In genomic region chr3:193890036-193890897, GRCh38 we compare ENCODE assay signal across 23 cellular contexts.
DNase-seq lines count a peak whose midpoint lies in the region; ATAC-seq and TF ChIP-seq lines count a peak whose summit lies in the region.
"Had no signal": no experiment of that assay in that cellular context is flagged by ENCODE, and none has a peak within 500 bp of the region (broad histone marks: within the 10 kb centered on the region; RNA-seq: fewer than 3 reads in every experiment).

No MANE protein-coding gene starts in this region.

- H3K4me2 ChIP-seq in GM23338 = no peak overlapping the region

- no peaks in the 10 kb centered on the region for H3K9me2 ChIP-seq in GM23338 (ENCODE audit: insufficient read depth)

- no peak overlapping the region for H3K4me3 Mint-ChIP-seq in GM23338
- no peak overlapping the region for H3K4me3 Mint-ChIP-seq in stimulated activated naive CD8-positive, alpha-beta T cell treated with anti-CD3 and anti-CD28 coated beads, Interleukin-15, amount 100 ng/mL, for 72 hours
- H3K4me3 Mint-ChIP-seq: CD8-positive, alpha-beta T cell; H9; HFFc6 had no signal

- H3K4me1 ChIP-seq in GM23338 (ENCODE audit: insufficient read depth) = no peaks in the 10 kb centered on the region
- no peaks in the 10 kb centered on the region for H3K4me1 ChIP-seq in colonic mucosa
- H3K4me1 ChIP-seq: SJSA1 had no signal

- H3K27ac ChIP-seq in GM23338 (ENCODE audit: low read depth) (no peak overlapping the region), colonic mucosa (peak overlapping the region; percentile 51)
- H3K27ac ChIP-seq: SJSA1 had no signal

- no peaks in the 10 kb centered on the region for H4K20me1 ChIP-seq in GM23338 (replicated peaks; ENCODE audit: insufficient read depth)

- no peaks in the 10 kb centered on the region for H3F3A ChIP-seq in GM23338 (replicated peaks; ENCODE audit: low read depth)

- H3K9me3 Mint-ChIP-seq in GM23338 = peaks cover 8% of the 10 kb centered on the region; the same call in 1 of the 3 replicates
- no peaks in the 10 kb centered on the region for H3K9me3 Mint-ChIP-seq in stimulated activated naive CD8-positive, alpha-beta T cell treated with anti-CD3 and anti-CD28 coated beads, Interleukin-15, amount 100 ng/mL, for 72 hours
- H3K9me3 Mint-ChIP-seq: CD8-positive, alpha-beta T cell; HFFc6 had no signal

- no peaks in the 10 kb centered on the region for H3K9me3 ChIP-seq in colonic mucosa
- H3K9me3 ChIP-seq: SJSA1 had no signal

- TF ChIP-seq CTCF in GM23338 (conservative IDR thresholded peaks at IDR 0.05; ENCODE audit: low read depth in 2 of 2) (no peak), colonic mucosa (IDR thresholded peaks at IDR 0.05) (no peak)

- H3K79me2 ChIP-seq in GM23338 (replicated peaks; ENCODE audit: insufficient read depth) = no peaks in the 10 kb centered on the region

- peaks cover 2% of the 10 kb centered on the region; the same call in 1 of the 3 replicates for H3K36me3 Mint-ChIP-seq in GM23338 (ENCODE audit: low read depth)
- H3K36me3 Mint-ChIP-seq: CD8-positive, alpha-beta T cell had no signal

- no peak overlapping the region for H3K9ac ChIP-seq in colonic mucosa (ENCODE audit: low read depth in 2 of 2, low read length in 2 of 2)

- H3K4me1 Mint-ChIP-seq in GM23338 = peaks cover 8% of the 10 kb centered on the region; the same call in 2 of the 3 replicates
- H3K4me1 Mint-ChIP-seq in stimulated activated naive CD8-positive, alpha-beta T cell treated with anti-CD3 and anti-CD28 coated beads, Interleukin-15, amount 100 ng/mL, for 72 hours = no peaks in the 10 kb centered on the region

- DNase-seq in GM23338 (ENCODE audit: low spot score) (peak; percentile 36), colonic mucosa (peak; percentile 65), left colon (peak; percentile 52 to 68), renal cortical epithelial cell (ENCODE audit: low read depth) (peak; percentile 40), posterior cingulate gyrus (no peak)
- no peak for DNase-seq in stimulated activated naive CD8-positive, alpha-beta T cell treated with anti-CD3 and anti-CD28 coated beads, Interleukin-15, amount 100 ng/mL, for 72 hours
- DNase-seq: 8988T; C1 segment of cervical spinal cord; Calu3; CD8-positive, alpha-beta T cell; DMS153; H9; HFFc6; Kasumi-1; NCI-H1694 treated with DMSO at 0.1 percent for 48 hours; NCI-H2081 treated with DMSO at 0.1 percent for 48 hours; NCI-H2171 treated with DMSO at 0.1 percent for 48 hours; NCI-H524 treated with DMSO at 0.1 percent for 48 hours; OCI-M1 had no signal

- H2AFZ ChIP-seq in GM23338 = no peak overlapping the region

- H3K27ac Mint-ChIP-seq in GM23338 = no peak overlapping the region
- H3K27ac Mint-ChIP-seq in stimulated activated naive CD8-positive, alpha-beta T cell treated with anti-CD3 and anti-CD28 coated beads, Interleukin-15, amount 100 ng/mL, for 72 hours = no peak overlapping the region
- H3K27ac Mint-ChIP-seq: CD8-positive, alpha-beta T cell; H9; HFFc6 had no signal

- H3K36me3 ChIP-seq in GM23338 (ENCODE audit: insufficient read depth) (no peaks in the 10 kb centered on the region), colonic mucosa (no peaks in the 10 kb centered on the region)
- H3K36me3 ChIP-seq: SJSA1 had no signal

- H3K4me3 ChIP-seq in GM23338 = no peak overlapping the region
- no peak overlapping the region for H3K4me3 ChIP-seq in colonic mucosa
- H3K4me3 ChIP-seq: SJSA1 had no signal

- intact Hi-C loops in colonic mucosa (cut with DNase I) (no loop called here), left colon (cut with DNase I, micrococcal nuclease) (no loop called here), posterior cingulate gyrus (cut with DNase I) (no loop called here)

- H3K27me3 ChIP-seq in GM23338 (ENCODE audit: insufficient read depth) = no peaks in the 10 kb centered on the region
- H3K27me3 ChIP-seq in colonic mucosa = no peaks in the 10 kb centered on the region
- H3K27me3 ChIP-seq: SJSA1 had no signal

- ATAC-seq in GM23338 = peak; percentile 74
- peak; percentile 78 for ATAC-seq in left colon
- ATAC-seq in stimulated activated naive CD8-positive, alpha-beta T cell treated with anti-CD3 and anti-CD28 coated beads, Interleukin-15, amount 100 ng/mL, for 72 hours = no peak
- ATAC-seq in HG03095 (IDR thresholded peaks at IDR 0.05; ENCODE audit: unreplicated experiment) = no peak
- ATAC-seq in HG03460 (IDR thresholded peaks at IDR 0.05; ENCODE audit: unreplicated experiment) = no peak
- ATAC-seq: CD8-positive, alpha-beta T cell; Right ventricle myocardium inferior had no signal

- peaks cover 3% of the 10 kb centered on the region for H3K27me3 Mint-ChIP-seq in GM23338 (ENCODE audit: insufficient read depth, low read depth, poor library complexity)
- no peaks in the 10 kb centered on the region for H3K27me3 Mint-ChIP-seq in stimulated activated naive CD8-positive, alpha-beta T cell treated with anti-CD3 and anti-CD28 coated beads, Interleukin-15, amount 100 ng/mL, for 72 hours

TF ChIP-seq in GM23338, 12 proteins besides CTCF, POLR2A, EP300 and RAD21 (continues in another document):
- TF ChIP-seq NANOG (IDR thresholded peaks at IDR 0.05; ENCODE audit: borderline replicate concordance) (no peak), ZNF114 (CRISPR knock-in tag; IDR thresholded peaks at IDR 0.05) (no peak), EZH2 (IDR thresholded peaks at IDR 0.05; ENCODE audit: low read depth, unreplicated experiment) (no peak), JUNB (IDR thresholded peaks at IDR 0.05; ENCODE audit: unreplicated experiment) (no peak), EZH2phosphoT487 (IDR thresholded peaks at IDR 0.05; ENCODE audit: unreplicated experiment) (no peak), POLR2AphosphoS5 (IDR thresholded peaks at IDR 0.05; ENCODE audit: low read depth) (no peak), CREB1 (CRISPR knock-in tag; IDR thresholded peaks at IDR 0.05; ENCODE audit: low read depth) (no peak), ZNF462 (CRISPR knock-in tag; IDR thresholded peaks at IDR 0.05) (no peak), ZNF331 (CRISPR knock-in tag; IDR thresholded peaks at IDR 0.05; ENCODE audit: low read depth) (no peak)

Comparison
In these comparisons a context has a peak if more than half of its experiments do, and no peak if none do; other contexts are left out.
1. ATAC-seq: peak in GM23338 (single experiment) and left colon (single experiment); none in stimulated activated naive CD8-positive, alpha-beta T cell treated with anti-CD3 and anti-CD28 coated beads, Interleukin-15, amount 100 ng/mL, for 72 hours (single experiment), HG03095 (single experiment) and HG03460 (single experiment).
2. DNase-seq: peak in GM23338 (single experiment), colonic mucosa (single experiment), left colon (2 of 2) and renal cortical epithelial cell (single experiment); none in stimulated activated naive CD8-positive, alpha-beta T cell treated with anti-CD3 and anti-CD28 coated beads, Interleukin-15, amount 100 ng/mL, for 72 hours (0 of 2) and posterior cingulate gyrus (0 of 10).